ENCODE assay signal across 1 cellular context in genomic region chr11:38019072-38019775, GRCh38.
TF ChIP-seq lines count a peak whose summit lies in the region.

No MANE protein-coding gene starts in this region.

TF ChIP-seq in HepG2, 621 proteins besides CTCF, POLR2A, EP300 and RAD21 (continued from another document):
- TF ChIP-seq NCOA2 (CRISPR knock-in tag; IDR thresholded peaks at IDR 0.05), result no peak
